18 cellular contexts compared by ENCODE assay signal in genomic region chr18:46419391-46420141, GRCh38.
DNase-seq lines count a peak whose midpoint lies in the region; ATAC-seq, FAIRE-seq and TF ChIP-seq lines count a peak whose summit lies in the region.
"Had no signal": no experiment of that assay in that cellular context is flagged by ENCODE, and none has a peak within 500 bp of the region (broad histone marks: within the 10 kb centered on the region; RNA-seq: fewer than 3 reads in every experiment).

No MANE protein-coding gene starts in this region.

- TF ChIP-seq EP300 in GM12878 (IDR thresholded peaks at IDR 0.05; ENCODE audit: borderline replicate concordance in 1 of 2, control insufficient read depth in 1 of 2, low read depth in 2 of 2, low read length in 2 of 2): no peak

- peaks cover 66 to 83% of the 10 kb centered on the region in 2 donors for H3K4me1 Mint-ChIP-seq in immature natural killer cell
- H3K4me1 Mint-ChIP-seq: B cell had no signal

- intact Hi-C loops in GM12878 (cut with micrococcal nuclease; ENCODE audit: unreplicated experiment): no loop called here
- intact Hi-C loops in gastrocnemius medialis (cut with DNase I; ENCODE audit: low total_unique reads): no loop called here

- CTCF ChIA-PET in GM12878 (lab: Yijun Ruan, JAX): interaction anchor here (1.3 to 1.4 kb wide), 2 partner anchors 61 to 246 kb away, joined by 4 read pairs; a partner anchor contains a TSS

- H2AFZ ChIP-seq in GM12878 (ENCODE audit: control insufficient read depth, low read depth, low read length): no peak overlapping the region

- DNase-seq in H7 (peak; percentile 63), GM12878 (ENCODE audit: low read depth, low spot score) (no peak), immature natural killer cell (no peak), gastrocnemius medialis (no peak), HT-29 (ENCODE audit: low spot score) (no peak)
- DNase-seq: activated CD4-positive, alpha-beta T cell treated with anti-CD3 and anti-CD28 coated beads for 36 hours; anterior cingulate cortex; dermis blood vessel endothelial cell; Kasumi-1; NCI-H187; NCI-H748 treated with DMSO at 0.1 percent for 48 hours; stimulated activated CD4-positive, alpha-beta T cell treated with anti-CD3 and anti-CD28 coated beads, Interleukin-1b, Interleukin-23, amount 100 ng/mL, for 48 hours; stimulated activated CD8-positive, alpha-beta memory T cell treated with anti-CD3 and anti-CD28 coated beads, Interleukin-4, amount 100 ng/mL, for 48 hours had no signal

- RAD21 ChIA-PET in GM12878 (lab: Charles Lee; ENCODE audit: unreplicated experiment): no interaction called here

- peaks cover 0 to 5% (median 2%) of the 10 kb centered on the region in 3 donors for H3K27me3 Mint-ChIP-seq in immature natural killer cell (ENCODE audit: low read depth in 3 of 3)
- H3K27me3 Mint-ChIP-seq: activated CD4-positive, alpha-beta T cell treated with anti-CD3 and anti-CD28 coated beads for 36 hours had no signal

- no peaks in the 10 kb centered on the region for H3K79me2 ChIP-seq in GM12878 (ENCODE audit: control insufficient read depth, insufficient read depth, low read length)

- peak overlapping the region in 5 of 6 donors; percentile 10 to 70 (median 20) for H3K27ac Mint-ChIP-seq in immature natural killer cell
- H3K27ac Mint-ChIP-seq: activated CD4-positive, alpha-beta T cell treated with anti-CD3 and anti-CD28 coated beads for 36 hours; B cell had no signal

- H3K4me3 ChIP-seq in H7 (ENCODE audit: insufficient read depth, low read depth, low read length) (no peak overlapping the region), GM12878 (no peak overlapping the region), gastrocnemius medialis (no peak overlapping the region)

- ATAC-seq in GM12878: peak; percentile 79
- ATAC-seq in gastrocnemius medialis: peak; percentile 2 to 15
- ATAC-seq in HG03159 (IDR thresholded peaks at IDR 0.05; ENCODE audit: unreplicated experiment): no peak
- ATAC-seq in HG02798 (IDR thresholded peaks at IDR 0.05; ENCODE audit: poor library complexity, unreplicated experiment): no peak
- no peak for ATAC-seq in HG02852 (IDR thresholded peaks at IDR 0.05; ENCODE audit: unreplicated experiment)
- ATAC-seq: activated CD4-positive, alpha-beta T cell treated with anti-CD3 and anti-CD28 coated beads for 36 hours had no signal

- SMC1A ChIA-PET in GM12878 (lab: Charles Lee; ENCODE audit: uncharacterized antibody, unreplicated experiment): interaction anchor here (0.5 kb wide), 1 partner anchor 127 kb away, joined by 3 read pairs; no protein-coding TSS in a partner anchor

- no peaks in the 10 kb centered on the region for H3K9me3 Mint-ChIP-seq in immature natural killer cell

- H3K9me3 ChIP-seq in GM12878 (replicated peaks; ENCODE audit: control insufficient read depth, insufficient read depth, low read length): no peaks in the 10 kb centered on the region
- no peaks in the 10 kb centered on the region for H3K9me3 ChIP-seq in gastrocnemius medialis

- FAIRE-seq in GM12878 (lab: Jason Lieb, UNC): no peak
- FAIRE-seq: GM19239 had no signal

- BruUV-seq in GM12878 (replicated peaks; lab: Mats Ljungman, UMichigan): no TSS peak

- H3K36me3 ChIP-seq in H7 (replicated peaks; ENCODE audit: control insufficient read depth, insufficient read depth, low read length) (no peaks in the 10 kb centered on the region), GM12878 (ENCODE audit: control insufficient read depth in 2 of 2, insufficient read depth in 2 of 2, low read length in 1 of 2) (no peaks in the 10 kb centered on the region), gastrocnemius medialis (no peaks in the 10 kb centered on the region)

- in situ Hi-C loops in GM12878 (cut with MboI): no loop called here
- in situ Hi-C loops in gastrocnemius medialis (cut with MboI; ENCODE audit: low sequenced_read_pairs in 4 of 4): no loop called here

- no peak overlapping the region for H3K4me3 Mint-ChIP-seq in immature natural killer cell
- H3K4me3 Mint-ChIP-seq: activated CD4-positive, alpha-beta T cell treated with anti-CD3 and anti-CD28 coated beads for 36 hours; B cell had no signal

- no peak for TF ChIP-seq POLR2A in GM12878 (IDR thresholded peaks at IDR 0.05; ENCODE audit: low read depth, low read length)
- no peak for TF ChIP-seq POLR2A in gastrocnemius medialis (IDR thresholded peaks at IDR 0.05)

- no peak overlapping the region for H3K9ac ChIP-seq in GM12878 (ENCODE audit: control insufficient read depth, insufficient read depth, low read length)

- 34% methylated on average over 12 of the region's 12 CpGs for WGBS in GM12878 (ENCODE audit: insufficient coverage, insufficient replicate concordance, low lambda C conversion rate, missing lambda C conversion rate)

- H3K27me3 ChIP-seq in H7 (ENCODE audit: control insufficient read depth, insufficient read depth, low read length) (no peaks in the 10 kb centered on the region), GM12878 (replicated peaks in 1 of 2; ENCODE audit: control insufficient read depth in 2 of 2, insufficient read depth in 2 of 2, low read length in 1 of 2) (no peaks in the 10 kb centered on the region), gastrocnemius medialis (no peaks in the 10 kb centered on the region)

- TF ChIP-seq CTCF in GM12878 (IDR thresholded peaks at IDR 0.05 in 2 of 3, conservative IDR thresholded peaks at IDR 0.05 in 1 of 3; ENCODE audit: control insufficient read depth in 2 of 3, extremely low read depth in 1 of 3, insufficient read depth in 1 of 3, low read depth in 3 of 3, low read length in 3 of 3) (0 out of 6 replicates have a peak, but pooled peaks of 1 of the 3 experiments have one; percentile 13), gastrocnemius medialis (IDR thresholded peaks at IDR 0.05 in 4 of 5, conservative IDR thresholded peaks at IDR 0.05 in 1 of 5) (no peak)

- H3K4me1 ChIP-seq in GM12878 (ENCODE audit: control insufficient read depth, insufficient read depth, low read length) (peaks cover 10% of the 10 kb centered on the region), gastrocnemius medialis (peaks cover 49 to 63% of the 10 kb centered on the region in 2 donors)

- H3K4me2 ChIP-seq in GM12878 (ENCODE audit: control insufficient read depth, insufficient read depth): peak overlapping the region; percentile 30; the same call in 1 of the 2 replicates

- POLR2A ChIA-PET in GM12878 (lab: Charles Lee): no interaction called here

- peaks cover 0 to 10% (median 8%) of the 10 kb centered on the region in 3 donors for H3K36me3 Mint-ChIP-seq in immature natural killer cell

- TF ChIP-seq RAD21 in GM12878 (IDR thresholded peaks at IDR 0.05; ENCODE audit: insufficient read depth, low read depth, low read length): no peak

- H4K20me1 ChIP-seq in GM12878 (ENCODE audit: control insufficient read depth, insufficient read depth): no peaks in the 10 kb centered on the region

- no peak overlapping the region for H3K27ac ChIP-seq in GM12878 (ENCODE audit: control insufficient read depth, insufficient read depth)
- peak overlapping the region; percentile 72 to 83 (median 79) for H3K27ac ChIP-seq in gastrocnemius medialis

TF ChIP-seq in GM12878, 131 proteins besides CTCF, POLR2A, EP300 and RAD21 (continues in another document):
- TF ChIP-seq SPI1 (IDR thresholded peaks at IDR 0.05; ENCODE audit: borderline replicate concordance, insufficient read depth, low read depth, low read length): peak; percentile 32; the same call in 1 of the 2 replicates
- no peak for TF ChIP-seq CEBPB (IDR thresholded peaks at IDR 0.05; ENCODE audit: borderline replicate concordance in 1 of 2, low read depth in 2 of 2, low read length in 2 of 2)
- no peak for TF ChIP-seq TCF7 (IDR thresholded peaks at IDR 0.05; ENCODE audit: borderline replicate concordance)
- TF ChIP-seq SIN3A (IDR thresholded peaks at IDR 0.05; ENCODE audit: low read depth, low read length): no peak
- no peak for TF ChIP-seq GATAD2B (conservative IDR thresholded peaks at IDR 0.05; ENCODE audit: low read depth)
- no peak for TF ChIP-seq ZBTB40 (IDR thresholded peaks at IDR 0.05; ENCODE audit: borderline replicate concordance)
- TF ChIP-seq EZH2 (IDR thresholded peaks at IDR 0.05; ENCODE audit: borderline replicate concordance, control insufficient read depth, low read depth, low read length): no peak
- 0 out of 4 replicates have a peak, but pooled peaks of 1 of the 2 experiments have one; percentile 18 for TF ChIP-seq BHLHE40 (IDR thresholded peaks at IDR 0.05; ENCODE audit: borderline replicate concordance in 1 of 2, low read depth in 2 of 2, low read length in 1 of 2)
- no peak for TF ChIP-seq MYC (IDR thresholded peaks at IDR 0.05; ENCODE audit: insufficient read depth, insufficient read length, insufficient replicate concordance, low read length, severe bottlenecking)
- no peak for TF ChIP-seq MXI1 (IDR thresholded peaks at IDR 0.05; ENCODE audit: low read depth, low read length)
- no peak for TF ChIP-seq CBX5 (IDR thresholded peaks at IDR 0.05; ENCODE audit: low read depth)
- no peak for TF ChIP-seq IKZF2 (IDR thresholded peaks at IDR 0.05)
- no peak for TF ChIP-seq CREM (IDR thresholded peaks at IDR 0.05; ENCODE audit: low read depth)

Comparison
In these comparisons a context has a peak if more than half of its experiments do, and no peak if none do; other contexts are left out.
1. ATAC-seq: peak in GM12878 (single experiment) and gastrocnemius medialis (2 of 2); none in HG03159 (single experiment), HG02798 (single experiment) and HG02852 (single experiment).